In genomic region chr7:19928247-19928646, GRCh38 we compare ENCODE assay signal across 12 cellular contexts.
DNase-seq lines count a peak whose midpoint lies in the region; ATAC-seq, FAIRE-seq and TF ChIP-seq lines count a peak whose summit lies in the region.
"Had no signal": no experiment of that assay in that cellular context is flagged by ENCODE, and none has a peak within 500 bp of the region (broad histone marks: within the 10 kb centered on the region; RNA-seq: fewer than 3 reads in every experiment).

No MANE protein-coding gene starts in this region.

- no peaks in the 10 kb centered on the region for H3K36me3 ChIP-seq in keratinocyte (ENCODE audit: control insufficient read depth in 2 of 2, extremely low read depth in 1 of 2, insufficient read depth in 2 of 2, low read length in 2 of 2)
- H3K36me3 ChIP-seq: gastroesophageal sphincter had no signal

- H3K4me1 ChIP-seq in keratinocyte (ENCODE audit: control insufficient read depth, extremely low read depth, insufficient read depth, low read length), result no peaks in the 10 kb centered on the region
- H3K4me1 ChIP-seq: gastroesophageal sphincter had no signal

- H3K9me1 ChIP-seq in keratinocyte (ENCODE audit: control insufficient read depth, extremely low read depth, insufficient read depth, low read length), result no peaks in the 10 kb centered on the region

- peak overlapping the region; percentile 10 for H2AFZ ChIP-seq in keratinocyte (ENCODE audit: control insufficient read depth, low read length)

- H3K27ac Mint-ChIP-seq in CD4-positive, alpha-beta T cell, result no peak overlapping the region

- H3K4me1 Mint-ChIP-seq in CD4-positive, alpha-beta T cell (ENCODE audit: low read depth), result no peaks in the 10 kb centered on the region

- no peak overlapping the region for H3K9ac ChIP-seq in keratinocyte (ENCODE audit: control insufficient read depth, extremely low read depth, insufficient read depth, low read length)

- no peaks in the 10 kb centered on the region for H3K27me3 ChIP-seq in keratinocyte (ENCODE audit: control insufficient read depth, extremely low read depth, insufficient read depth, low read length)
- no peaks in the 10 kb centered on the region for H3K27me3 ChIP-seq in CD4-positive, alpha-beta T cell (ENCODE audit: control insufficient read depth, insufficient read depth, low read length)
- H3K27me3 ChIP-seq: gastroesophageal sphincter had no signal

- intact Hi-C loops in CD4-positive, alpha-beta T cell (cut with DNase I, micrococcal nuclease), result no loop called here

- H3K4me3 ChIP-seq in keratinocyte (ENCODE audit: control insufficient read depth in 2 of 3, extremely low read depth in 1 of 3, insufficient read depth in 2 of 3, low read depth in 1 of 3, low read length in 3 of 3), result no peak overlapping the region
- H3K4me3 ChIP-seq: gastroesophageal sphincter, lung had no signal

- dilution Hi-C loops in keratinocyte (cut with MboI; ENCODE audit: extremely low pct_ligation_motif_present, low sequenced_read_pairs), result no loop called here

- H3K9me3 ChIP-seq in keratinocyte (ENCODE audit: control insufficient read depth, low read depth, low read length), result no peaks in the 10 kb centered on the region
- H3K9me3 ChIP-seq in CD4-positive, alpha-beta T cell (ENCODE audit: control insufficient read depth, low read length), result no peaks in the 10 kb centered on the region
- H3K9me3 ChIP-seq: gastroesophageal sphincter had no signal

- no peak for DNase-seq in keratinocyte (ENCODE audit: low read depth, low spot score)
- no peak for DNase-seq in COR-L47 (lab: John Stamatoyannopoulos, UW)
- DNase-seq in cerebellar cortex (ENCODE audit: low spot score), result no peak
- DNase-seq in NCI-H345 treated with DMSO at 0.1 percent for 48 hours (lab: John Stamatoyannopoulos, UW; ENCODE audit: unreplicated experiment), result no peak
- DNase-seq in CD4-positive, alpha-beta T cell, result no peak
- DNase-seq: activated gamma-delta T cell treated with Interleukin-2 at 50 U/mL for 16 hours had no signal

- no peaks in the 10 kb centered on the region for H4K20me1 ChIP-seq in keratinocyte (ENCODE audit: control insufficient read depth, extremely low read depth, insufficient read depth, low read length)

- H3K36me3 Mint-ChIP-seq in CD4-positive, alpha-beta T cell (ENCODE audit: low read depth), result no peaks in the 10 kb centered on the region

- no peak for TF ChIP-seq CTCF in keratinocyte (optimal IDR thresholded peaks at IDR 0.05 in 1 of 3, IDR thresholded peaks at IDR 0.05 in 1 of 3, conservative IDR thresholded peaks at IDR 0.05 in 1 of 3; ENCODE audit: extremely low read depth in 1 of 3, insufficient read depth in 2 of 3, low read length in 3 of 3)
- no peak for TF ChIP-seq CTCF in CD4-positive, alpha-beta T cell (IDR thresholded peaks at IDR 0.05)

- no peaks in the 10 kb centered on the region for H3K9me3 Mint-ChIP-seq in CD4-positive, alpha-beta T cell

- ATAC-seq in GM18870 (IDR thresholded peaks at IDR 0.05; ENCODE audit: unreplicated experiment) (peak; percentile 97), GM21619 (IDR thresholded peaks at IDR 0.05; ENCODE audit: unreplicated experiment) (peak; percentile 93), HG03135 (IDR thresholded peaks at IDR 0.05; ENCODE audit: unreplicated experiment) (peak; percentile 96)
- ATAC-seq in CD4-positive, alpha-beta T cell (ENCODE audit: poor library complexity), result no peak
- ATAC-seq: gastroesophageal sphincter had no signal

- CTCF ChIA-PET in CD4-positive, alpha-beta T cell (lab: Charles Lee), result interaction anchor here (1.2 kb wide), 1 partner anchor 9 kb away, joined by 3 read pairs; no protein-coding TSS in a partner anchor

- no peak overlapping the region for H3K4me3 Mint-ChIP-seq in CD4-positive, alpha-beta T cell

- H3K79me2 ChIP-seq in keratinocyte (ENCODE audit: control insufficient read depth, insufficient read depth, low read length), result no peaks in the 10 kb centered on the region

- POLR2A ChIA-PET in CD4-positive, alpha-beta T cell (lab: Charles Lee), result no interaction called here

- no peak overlapping the region for H3K4me2 ChIP-seq in keratinocyte (ENCODE audit: control insufficient read depth, extremely low read depth, insufficient read depth, low read depth, low read length)

- H3K27ac ChIP-seq in keratinocyte (ENCODE audit: control insufficient read depth, insufficient read depth, low read length), result no peak overlapping the region
- no peak overlapping the region for H3K27ac ChIP-seq in CD4-positive, alpha-beta T cell (ENCODE audit: low read depth, low read length)
- H3K27ac ChIP-seq: gastroesophageal sphincter had no signal

- FAIRE-seq in keratinocyte (lab: Jason Lieb, UNC), result no peak
- FAIRE-seq: colon had no signal

- H3K27me3 Mint-ChIP-seq in CD4-positive, alpha-beta T cell, result no peaks in the 10 kb centered on the region
